28 cellular contexts compared by ENCODE assay signal in the genomic region with DNA sequence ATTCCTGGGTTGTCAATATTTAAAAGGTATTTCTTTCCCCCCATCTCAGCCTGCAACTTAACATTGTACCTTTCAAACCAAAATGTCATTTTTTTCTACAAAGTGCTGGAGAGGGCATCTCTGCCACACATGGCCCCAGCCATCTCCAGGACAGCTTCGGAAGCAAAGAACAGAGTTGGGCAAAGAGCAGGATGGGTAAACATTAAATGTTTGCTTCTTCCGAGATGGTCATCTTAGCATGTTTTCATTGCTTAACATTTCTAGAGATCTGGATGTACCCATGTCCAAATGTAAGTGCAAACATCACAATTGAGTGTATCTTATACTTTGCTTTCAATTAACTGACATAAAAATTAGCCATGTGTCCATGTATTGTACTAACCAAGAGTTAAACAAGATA. TPM values are rescaled to one million over a fixed set of nuclear protein-coding genes. Genes with fewer than 3 reads are reported as not detected.
"Had no signal": no experiment of that assay in that cellular context is flagged by ENCODE, and none has a peak within 500 bp of the region (broad histone marks: within the 10 kb centered on the region; RNA-seq: fewer than 3 reads in every experiment).

No MANE protein-coding gene starts in this region.

- H3K4me3 ChIP-seq: ascending aorta, body of pancreas, K562 had no signal

- DNase-seq: activated CD4-positive, alpha-beta T cell treated with anti-CD3 and anti-CD28 coated beads for 48 hours; activated CD4-positive, alpha-beta T cell treated with anti-CD3 and anti-CD28 coated beads, Interleukin-2, amount 50 U/mL, for 4 hours; activated CD4-positive, CD25-positive, alpha-beta regulatory T cell treated with anti-CD3 and anti-CD28 coated beads, Interleukin-2, amount 50 U/mL, for 72 hours; activated CD8-positive, alpha-beta memory T cell treated with anti-CD3 and anti-CD28 coated beads, Interleukin-2, amount 50 U/mL, for 48 hours; activated CD8-positive, alpha-beta T cell treated with anti-CD3 and anti-CD28 coated beads, Interleukin-2, amount 10 ng/mL, durations not matched to agents 7 days and 5 days; activated effector memory CD4-positive, alpha-beta T cell treated with anti-CD3 and anti-CD28 coated beads, Interleukin-2, amount 50 U/mL, for 16 hours; activated naive CD4-positive, alpha-beta T cell treated with Interleukin-2 at 50 U/mL for 16 hours; activated naive CD8-positive, alpha-beta T cell treated with anti-CD3 and anti-CD28 coated beads, Interleukin-2, amount 50 U/mL, for 24 hours; activated T-cell treated with anti-CD3 and anti-CD28 coated beads, Interleukin-2, amount 50 U/mL, for 24 hours; amniotic stem cell; body of pancreas; central memory CD4-positive, alpha-beta T cell; Kasumi-1; MV-4-11; NCI-H1092 treated with DMSO at 0.1 percent for 48 hours; NCI-H1417 treated with DMSO at 0.1 percent for 48 hours; NCI-H1694; NCI-H2029 treated with DMSO at 0.1 percent for 48 hours; NCI-H510A treated with DMSO at 0.1 percent for 48 hours; NCI-H69; PC-3; SHP77 treated with DMSO at 0.1 percent for 48 hours had no signal

- H3K27me3 Mint-ChIP-seq: activated naive CD8-positive, alpha-beta T cell treated with anti-CD3 and anti-CD28 coated beads, Interleukin-2, amount 50 U/mL, for 24 hours; activated T-cell treated with anti-CD3 and anti-CD28 coated beads, Interleukin-2, amount 50 U/mL, for 24 hours had no signal

- ATAC-seq: activated CD8-positive, alpha-beta T cell treated with anti-CD3 and anti-CD28 coated beads, Interleukin-2, amount 10 ng/mL, durations not matched to agents 7 days and 5 days; activated naive CD4-positive, alpha-beta T cell treated with anti-CD3 and anti-CD28 coated beads, Interleukin-2, amount 50 U/mL, for 72 hours; activated naive CD8-positive, alpha-beta T cell treated with anti-CD3 and anti-CD28 coated beads, Interleukin-2, amount 50 U/mL, for 24 hours; body of pancreas; K562; PC-3; WTC11 had no signal

- H3K9me3 ChIP-seq: ascending aorta, body of pancreas had no signal

- H3K36me3 ChIP-seq: ascending aorta had no signal

- H3K27ac ChIP-seq: ascending aorta, body of pancreas had no signal

- H3K4me3 Mint-ChIP-seq: activated CD8-positive, alpha-beta T cell treated with anti-CD3 and anti-CD28 coated beads, Interleukin-2, amount 10 ng/mL, durations not matched to agents 7 days and 5 days; activated naive CD8-positive, alpha-beta T cell treated with anti-CD3 and anti-CD28 coated beads, Interleukin-2, amount 50 U/mL, for 24 hours; activated T-cell treated with anti-CD3 and anti-CD28 coated beads, Interleukin-2, amount 50 U/mL, for 24 hours; T-helper 1 cell treated with Interleukin-12 subunit alpha and Interleukin-12 subunit beta and Interleukin-4 antibody, amounts not matched to agents 30 μg/mL and 1 μg/mL, for 36 hours; WTC11 had no signal

- H3K27me3 ChIP-seq: ascending aorta, body of pancreas had no signal

- H3K9me3 Mint-ChIP-seq: activated naive CD4-positive, alpha-beta T cell treated with anti-CD3 and anti-CD28 coated beads, Interleukin-2, amount 50 U/mL, for 72 hours; activated naive CD8-positive, alpha-beta T cell treated with anti-CD3 and anti-CD28 coated beads, Interleukin-2, amount 50 U/mL, for 24 hours; activated T-cell treated with anti-CD3 and anti-CD28 coated beads, Interleukin-2, amount 50 U/mL, for 24 hours; T-helper 1 cell treated with Interleukin-12 subunit alpha and Interleukin-12 subunit beta and Interleukin-4 antibody, amounts not matched to agents 30 μg/mL and 1 μg/mL, for 36 hours; WTC11 had no signal

- H3K27ac Mint-ChIP-seq: activated CD8-positive, alpha-beta T cell treated with anti-CD3 and anti-CD28 coated beads, Interleukin-2, amount 10 ng/mL, durations not matched to agents 7 days and 5 days; activated naive CD8-positive, alpha-beta T cell treated with anti-CD3 and anti-CD28 coated beads, Interleukin-2, amount 50 U/mL, for 24 hours; activated T-cell treated with anti-CD3 and anti-CD28 coated beads, Interleukin-2, amount 50 U/mL, for 24 hours; T-helper 1 cell treated with Interleukin-12 subunit alpha and Interleukin-12 subunit beta and Interleukin-4 antibody, amounts not matched to agents 30 μg/mL and 1 μg/mL, for 36 hours; WTC11 had no signal

RNA-seq across cellular contexts. Expression of gene F2RL2, which starts 14.3 kb away (rescaled TPM):
- total RNA-seq: activated CD8-positive, alpha-beta T cell treated with anti-CD3 and anti-CD28 coated beads, Interleukin-2, amount 10 ng/mL, durations not matched to agents 7 days and 5 days; activated naive CD4-positive, alpha-beta T cell treated with anti-CD3 and anti-CD28 coated beads, Interleukin-2, amount 50 U/mL, for 72 hours; ascending aorta; SK-MEL-5; WTC11 had no signal
